ENCODE assay signal across 18 cellular contexts in the genomic region with DNA sequence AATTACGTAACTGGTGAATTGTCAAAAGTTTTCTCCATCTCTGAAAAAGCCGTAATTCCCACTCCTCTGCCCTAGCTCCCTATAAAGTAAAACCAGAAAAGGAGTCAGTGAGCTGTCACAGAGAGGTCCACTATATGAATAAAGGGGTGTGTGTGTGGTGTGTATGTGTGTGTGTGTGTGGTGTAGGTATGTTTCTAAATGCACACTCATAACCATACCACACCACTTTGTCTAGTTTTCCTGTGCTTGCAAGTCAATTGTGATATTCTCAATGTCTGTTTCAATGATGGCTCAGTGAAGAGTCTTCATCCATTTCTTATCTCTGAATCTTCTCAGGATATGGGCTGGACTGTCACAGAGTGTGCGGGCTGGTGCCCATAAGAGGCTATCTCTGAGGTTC. TPM values are rescaled to one million over a fixed set of nuclear protein-coding genes. Genes with fewer than 3 reads are reported as not detected.
DNase-seq lines count a peak whose midpoint lies in the region; ATAC-seq, FAIRE-seq and TF ChIP-seq lines count a peak whose summit lies in the region.
"Had no signal": no experiment of that assay in that cellular context is flagged by ENCODE, and none has a peak within 500 bp of the region (broad histone marks: within the 10 kb centered on the region; RNA-seq: fewer than 3 reads in every experiment).

No MANE protein-coding gene starts in this region.

- H2BK20ac ChIP-seq in H9 (ENCODE audit: low read depth, low read length, poor library complexity, severe bottlenecking): peak overlapping the region; percentile 60

- H2BK12ac ChIP-seq in H9 (ENCODE audit: insufficient read length, low read depth, low read length) (no peak overlapping the region), trophoblast cell (ENCODE audit: low read length) (no peak overlapping the region)

- peaks cover 7% of the 10 kb centered on the region; the same call in 1 of the 2 replicates for H3K4me1 ChIP-seq in H9 (ENCODE audit: insufficient read depth, low read length)
- H3K4me1 ChIP-seq in GM12878 (ENCODE audit: control insufficient read depth, insufficient read depth, low read length): no peaks in the 10 kb centered on the region
- no peaks in the 10 kb centered on the region for H3K4me1 ChIP-seq in trophoblast cell (ENCODE audit: control insufficient read depth in 1 of 2, insufficient read depth in 2 of 2, low read length in 2 of 2)
- H3K4me1 ChIP-seq: HAP-1 had no signal

- no peak overlapping the region for H2BK15ac ChIP-seq in H9 (ENCODE audit: low read depth, low read length)

- in situ Hi-C loops in GM12878 (cut with MboI): no loop called here

- intact Hi-C loops in GM12878 (cut with micrococcal nuclease; ENCODE audit: unreplicated experiment): no loop called here

- H3K18ac ChIP-seq in H9 (ENCODE audit: insufficient read length, low read depth, low read length) (peak overlapping the region; percentile 82), trophoblast cell (ENCODE audit: low read length) (no peak overlapping the region)

- H4K20me1 ChIP-seq in H9 (ENCODE audit: control insufficient read depth, insufficient read depth, insufficient read length) (no peaks in the 10 kb centered on the region), GM12878 (ENCODE audit: control insufficient read depth, insufficient read depth) (no peaks in the 10 kb centered on the region)

- SMC1A ChIA-PET in GM12878 (lab: Charles Lee; ENCODE audit: uncharacterized antibody, unreplicated experiment): interaction anchor here (0.7 to 3.8 kb wide), 6 partner anchors 20 to 328 kb away, joined by 3 to 22 read pairs (median 3); no protein-coding TSS in a partner anchor

- H3K36me3 Mint-ChIP-seq in H9 (ENCODE audit: insufficient read depth in 1 of 3, low read depth in 3 of 3): peaks cover 0 to 4% (median 0%) of the 10 kb centered on the region in 3 experiments; a peak in 1 of 7 replicates
- H3K36me3 Mint-ChIP-seq: CD4-positive, alpha-beta memory T cell; IgD-negative memory B cell had no signal

- H4K5ac ChIP-seq in H9 (ENCODE audit: insufficient read length, low read depth, low read length): no peak overlapping the region

- H4K91ac ChIP-seq in H9 (ENCODE audit: insufficient read length, low read depth, low read length): no peak overlapping the region
- no peak overlapping the region for H4K91ac ChIP-seq in trophoblast cell (ENCODE audit: low read depth, low read length)

- no CpG with 5 or more reads among the region's 3 CpGs for WGBS in H9 (ENCODE audit: extremely low coverage, insufficient read length, low lambda C conversion rate)
- 50% methylated on average over 3 of the region's 3 CpGs for WGBS in GM12878 (ENCODE audit: insufficient coverage, insufficient replicate concordance, low lambda C conversion rate, missing lambda C conversion rate)
- no CpG with 5 or more reads among the region's 3 CpGs for WGBS in trophoblast cell (ENCODE audit: extremely low coverage, insufficient coverage, insufficient read length)

- no peak overlapping the region for H4K8ac ChIP-seq in H9 (replicated peaks; ENCODE audit: insufficient read length, low read depth, low read length)
- no peak overlapping the region for H4K8ac ChIP-seq in trophoblast cell (ENCODE audit: low read depth, low read length)

- no peak for TF ChIP-seq EP300 in GM12878 (IDR thresholded peaks at IDR 0.05; ENCODE audit: borderline replicate concordance in 1 of 2, control insufficient read depth in 1 of 2, low read depth in 2 of 2, low read length in 2 of 2)

- H3K79me2 ChIP-seq in H9 (ENCODE audit: insufficient read depth, low read length) (no peaks in the 10 kb centered on the region), GM12878 (ENCODE audit: control insufficient read depth, insufficient read depth, low read length) (no peaks in the 10 kb centered on the region), trophoblast cell (ENCODE audit: control insufficient read depth, insufficient read depth, low read length, poor library complexity) (no peaks in the 10 kb centered on the region)

- H3K27me3 Mint-ChIP-seq in H9 (ENCODE audit: low read depth): peaks cover 2% of the 10 kb centered on the region; the same call in 1 of the 2 replicates
- H3K27me3 Mint-ChIP-seq: B cell had no signal

- H3K4me3 ChIP-seq in GM12865 (ENCODE audit: low read depth, low read length) (no peak overlapping the region), GM12878 (no peak overlapping the region), trophoblast cell (ENCODE audit: low read depth, low read length) (no peak overlapping the region)
- H3K4me3 ChIP-seq: HAP-1 had no signal

- no peak overlapping the region for H2BK120ac ChIP-seq in H9 (ENCODE audit: low read depth, low read length, poor library complexity, severe bottlenecking)
- H2BK120ac ChIP-seq in trophoblast cell (ENCODE audit: insufficient read depth, low read length, poor library complexity): no peak overlapping the region

- no peak overlapping the region for H2AFZ ChIP-seq in H9 (ENCODE audit: low read length)
- no peak overlapping the region for H2AFZ ChIP-seq in GM12878 (ENCODE audit: control insufficient read depth, low read depth, low read length)
- H2AFZ ChIP-seq in trophoblast cell (ENCODE audit: insufficient read depth, low read length, poor library complexity): no peak overlapping the region

- H3K9me3 ChIP-seq in H9 (ENCODE audit: control insufficient read depth, low read depth, low read length) (no peaks in the 10 kb centered on the region), GM12878 (replicated peaks; ENCODE audit: control insufficient read depth, insufficient read depth, low read length) (no peaks in the 10 kb centered on the region), trophoblast cell (ENCODE audit: insufficient read depth, low read depth, low read length) (no peaks in the 10 kb centered on the region)
- H3K9me3 ChIP-seq: HAP-1 had no signal

- H3K14ac ChIP-seq in H9 (ENCODE audit: insufficient read depth, low read length) (no peak overlapping the region), trophoblast cell (ENCODE audit: low read length) (no peak overlapping the region)

- H3K56ac ChIP-seq in H9 (ENCODE audit: insufficient read length, low read depth, low read length): no peak overlapping the region

- H3K4me2 ChIP-seq in H9 (ENCODE audit: insufficient read depth, insufficient read length, low read length) (no peak overlapping the region), GM12878 (ENCODE audit: control insufficient read depth, insufficient read depth) (no peak overlapping the region), trophoblast cell (ENCODE audit: low read length) (no peak overlapping the region)

- H3K4ac ChIP-seq in H9 (ENCODE audit: low read depth, low read length): no peak overlapping the region
- no peak overlapping the region for H3K4ac ChIP-seq in trophoblast cell (ENCODE audit: low read depth, low read length)

- peaks cover 24 to 26% of the 10 kb centered on the region in 2 experiments for H3K4me1 Mint-ChIP-seq in H9
- H3K4me1 Mint-ChIP-seq: CD4-positive, alpha-beta memory T cell had no signal

- peak overlapping the region; percentile 18 to 95 (median 65); a peak in 4 of 7 replicates for H3K27ac Mint-ChIP-seq in H9
- H3K27ac Mint-ChIP-seq: B cell; CD4-positive, alpha-beta memory T cell had no signal

- H3K23ac ChIP-seq in H9 (ENCODE audit: insufficient read length, low read depth, low read length): no peak overlapping the region
- no peak overlapping the region for H3K23ac ChIP-seq in trophoblast cell (ENCODE audit: low read length)

- RAD21 ChIA-PET in GM12878 (lab: Charles Lee; ENCODE audit: unreplicated experiment): interaction anchor here (0.8 to 1.0 kb wide), 2 partner anchors 30 to 154 kb away, joined by 3 read pairs; no protein-coding TSS in a partner anchor

- TF ChIP-seq RAD21 in GM12878 (IDR thresholded peaks at IDR 0.05; ENCODE audit: insufficient read depth, low read depth, low read length): no peak

- H3K23me2 ChIP-seq in H9 (ENCODE audit: insufficient read length, low read depth, low read length, poor library complexity, severe bottlenecking): no peaks in the 10 kb centered on the region

- BruUV-seq in GM12878 (replicated peaks; lab: Mats Ljungman, UMichigan): no TSS peak

- H3K27ac ChIP-seq in H9 (ENCODE audit: insufficient read length, low read depth, low read length) (no peak overlapping the region), GM12878 (ENCODE audit: control insufficient read depth, insufficient read depth) (no peak overlapping the region), trophoblast cell (ENCODE audit: low read depth, low read length) (no peak overlapping the region)
- H3K27ac ChIP-seq: C4-2B, HL-60 had no signal

- peak; percentile 61 for ATAC-seq in GM12878

- no peak for TF ChIP-seq CTCF in GM12865 (IDR thresholded peaks at IDR 0.05; ENCODE audit: insufficient read depth, low read depth, low read length, missing control alignments)
- no peak for TF ChIP-seq CTCF in H9 (conservative IDR thresholded peaks at IDR 0.05)
- TF ChIP-seq CTCF in GM12878 (IDR thresholded peaks at IDR 0.05 in 2 of 3, conservative IDR thresholded peaks at IDR 0.05 in 1 of 3; ENCODE audit: control insufficient read depth in 2 of 3, extremely low read depth in 1 of 3, insufficient read depth in 1 of 3, low read depth in 3 of 3, low read length in 3 of 3): no peak

- no peak overlapping the region for H3T11ph ChIP-seq in H9 (ENCODE audit: low read length)

- DNase-seq in GM12865 (ENCODE audit: low read depth) (peak; percentile 12), H9 (no peak), GM12878 (ENCODE audit: low read depth, low spot score) (no peak), trophoblast cell (peak; percentile 17 to 35), activated gamma-delta T cell (lab: John Stamatoyannopoulos, UW) (no peak), HT-29 (ENCODE audit: low spot score) (no peak), germinal center (ENCODE audit: low spot score) (no peak)
- DNase-seq in effector CD4-positive, alpha-beta T cell: no peak
- DNase-seq: ACHN; CD4-positive, alpha-beta memory T cell; DMS53; GF-D8; KG1 had no signal

- H3K27me3 ChIP-seq in H9 (ENCODE audit: insufficient read depth, low read length) (no peaks in the 10 kb centered on the region), GM12878 (replicated peaks in 1 of 2; ENCODE audit: control insufficient read depth in 2 of 2, insufficient read depth in 2 of 2, low read length in 1 of 2) (no peaks in the 10 kb centered on the region), trophoblast cell (ENCODE audit: insufficient read depth, low read length) (no peaks in the 10 kb centered on the region)

- H3K36me3 ChIP-seq in GM12878 (ENCODE audit: control insufficient read depth in 2 of 2, insufficient read depth in 2 of 2, low read length in 1 of 2): no peaks in the 10 kb centered on the region
- no peaks in the 10 kb centered on the region for H3K36me3 ChIP-seq in trophoblast cell (ENCODE audit: control insufficient read depth in 1 of 2, insufficient read depth in 2 of 2, low read length in 2 of 2)
- H3K36me3 ChIP-seq: HAP-1 had no signal

- POLR2A ChIA-PET in GM12878 (lab: Charles Lee): no interaction called here

- CTCF ChIA-PET in GM12878 (lab: Yijun Ruan, JAX): interaction anchor here (0.7 to 1.0 kb wide), 4 partner anchors 28 to 220 kb away, joined by 3 to 4 read pairs (median 4); no protein-coding TSS in a partner anchor

- H4K12ac ChIP-seq in trophoblast cell (ENCODE audit: low read depth, low read length): no peak overlapping the region

- FAIRE-seq in GM12878 (lab: Jason Lieb, UNC): no peak

- H2AK5ac ChIP-seq in H9 (ENCODE audit: insufficient read length, low read length) (no peak overlapping the region), trophoblast cell (ENCODE audit: low read length) (no peak overlapping the region)

- H3K9ac ChIP-seq in H9 (ENCODE audit: extremely low read depth, insufficient read length, low read length) (no peak overlapping the region), GM12878 (ENCODE audit: control insufficient read depth, insufficient read depth, low read length) (no peak overlapping the region), trophoblast cell (ENCODE audit: low read length) (no peak overlapping the region)

- H2BK5ac ChIP-seq in H9 (ENCODE audit: insufficient read length, low read length) (no peak overlapping the region), trophoblast cell (ENCODE audit: low read depth, low read length, poor library complexity) (no peak overlapping the region)

- H3K79me1 ChIP-seq in H9 (ENCODE audit: insufficient read depth, low read depth, low read length, poor library complexity, severe bottlenecking): no peaks in the 10 kb centered on the region
- no peaks in the 10 kb centered on the region for H3K79me1 ChIP-seq in trophoblast cell (ENCODE audit: low read length)

- no peak for TF ChIP-seq POLR2A in GM12878 (IDR thresholded peaks at IDR 0.05; ENCODE audit: low read depth, low read length)

- no peaks in the 10 kb centered on the region for H3K9me3 Mint-ChIP-seq in H9
- H3K9me3 Mint-ChIP-seq: IgD-negative memory B cell had no signal

- H3K4me3 Mint-ChIP-seq in H9: no peak overlapping the region
- H3K4me3 Mint-ChIP-seq: B cell; CD4-positive, alpha-beta memory T cell; IgD-negative memory B cell had no signal

RNA-seq across cellular contexts. Expression of gene CCDC68, which starts 54.8 kb away (rescaled TPM):
- not detected in 2 replicates for total RNA-seq in H9 (2021)
- 0.10 TPM in 1 of 2 replicates, not detected in the other for total RNA-seq in GM12878 (2013; cell fraction: nucleolus; rRNA removed)
- not detected in 2 replicates for total RNA-seq in GM12878 (2014; rRNA removed)
- total RNA-seq in GM12878 (2014; rRNA removed; fragmentation: Illumina TruSeq; extraction: Trizol): not detected in 2 replicates
- not detected in 2 replicates for total RNA-seq in GM12878 (2021)
- not detected for polyA plus RNA-seq in GM12878 (2011; ENCODE audit: low read depth)
- 0.04 TPM in 2 replicates for polyA plus RNA-seq in GM12878 (2011; rRNA removed)
- not detected in 2 replicates for polyA plus RNA-seq in GM12878 (2011; cell fraction: cytosol; rRNA removed)
- 0.03 TPM in 1 of 2 replicates, not detected in the other for polyA plus RNA-seq in GM12878 (2011; cell fraction: nucleus; rRNA removed)
- polyA plus RNA-seq in GM12878 (2012): 0.03 TPM in 1 of 2 replicates, not detected in the other
- not detected in 2 replicates for polyA plus RNA-seq in GM12878 (2014; fragmentation: Illumina TruSeq; extraction: Trizol)
- polyA plus RNA-seq in GM12878 (2014; fragmentation: Nextera tagmentation; extraction: Ambion mirVana): not detected
- not detected in 2 replicates for polyA plus RNA-seq in GM12878 (2014; rRNA removed)
- polyA plus RNA-seq in GM12878 (2016; fragmentation: Nextera tagmentation; extraction: Ambion mirVana): not detected
- polyA minus RNA-seq in GM12878 (2011; rRNA and poly(A)+ RNA removed): not detected in 2 replicates
- polyA minus RNA-seq in GM12878 (2011; cell fraction: cytosol; rRNA and poly(A)+ RNA removed): not detected in 2 replicates
- polyA minus RNA-seq in GM12878 (2011; cell fraction: nucleus; rRNA and poly(A)+ RNA removed): not detected in 2 replicates
- 3.6 and 5.0 TPM in 2 replicates for polyA plus RNA-seq in trophoblast cell (2013)
- 1.1 TPM in 2 replicates for total RNA-seq in HT-29 (2014; rRNA removed; shearing (Covaris generic))
- polyA plus RNA-seq: CD4-positive, alpha-beta memory T cell; IgD-negative memory B cell had no signal

Comparison
In these comparisons a context has a peak if more than half of its experiments do, and no peak if none do; other contexts are left out.
1. DNase-seq: peak in GM12865 (single experiment) and trophoblast cell (2 of 2); none in H9 (single experiment), GM12878 (single experiment), activated gamma-delta T cell (single experiment), HT-29 (single experiment), germinal center (single experiment) and effector CD4-positive, alpha-beta T cell (single experiment).